15 cellular contexts compared by ENCODE assay signal in the genomic region with DNA sequence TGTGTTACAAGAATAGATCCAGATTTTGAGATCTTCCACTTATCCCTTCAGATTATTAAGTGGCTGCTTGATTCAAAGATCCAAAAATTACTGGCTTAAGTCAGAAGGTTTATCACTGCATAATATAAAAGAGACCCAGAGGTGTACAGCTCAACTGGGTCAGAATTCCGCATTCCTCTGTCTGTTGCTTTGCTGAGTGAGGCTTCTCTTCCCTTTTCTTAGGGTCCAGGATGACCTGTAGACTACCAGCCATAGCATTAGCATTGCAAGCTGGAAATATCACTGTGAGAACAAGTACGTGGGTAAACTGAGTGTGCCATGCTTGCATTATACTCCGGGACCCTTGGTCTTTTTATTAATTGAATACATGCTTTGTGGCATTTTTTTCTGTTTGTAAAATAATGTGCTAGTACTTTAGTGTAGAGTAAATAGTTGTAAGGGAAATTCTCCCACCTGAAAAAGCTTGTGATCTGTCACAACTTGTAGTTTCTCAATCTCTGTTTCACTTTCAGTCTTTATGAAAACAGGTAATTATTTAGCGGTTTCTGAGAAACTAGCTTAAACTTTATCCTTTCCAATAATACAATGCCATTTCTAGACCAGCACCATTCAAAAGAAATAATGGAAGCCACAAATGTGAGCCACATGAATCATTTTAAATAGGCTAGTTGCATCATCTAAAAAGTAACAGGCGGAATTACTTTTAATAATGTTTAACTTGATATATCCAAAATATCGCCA.
DNase-seq lines count a peak whose midpoint lies in the region; ATAC-seq and TF ChIP-seq lines count a peak whose summit lies in the region.
"Had no signal": no experiment of that assay in that cellular context is flagged by ENCODE, and none has a peak within 500 bp of the region (broad histone marks: within the 10 kb centered on the region; RNA-seq: fewer than 3 reads in every experiment).

No MANE protein-coding gene starts in this region.

- H3K36me3 ChIP-seq in trophoblast cell (ENCODE audit: control insufficient read depth in 1 of 2, insufficient read depth in 2 of 2, low read length in 2 of 2): no peaks in the 10 kb centered on the region
- H3K36me3 ChIP-seq: HAP-1, pancreas, Peyer's patch had no signal

- no peaks in the 10 kb centered on the region for H3K9me3 Mint-ChIP-seq in activated naive CD4-positive, alpha-beta T cell treated with anti-CD3 and anti-CD28 coated beads, Interleukin-2, amount 50 U/mL, for 24 hours
- no peaks in the 10 kb centered on the region for H3K9me3 Mint-ChIP-seq in activated CD8-positive, alpha-beta T cell treated with anti-CD3 and anti-CD28 coated beads for 36 hours
- no peaks in the 10 kb centered on the region for H3K9me3 Mint-ChIP-seq in stimulated activated naive CD8-positive, alpha-beta T cell treated with anti-CD3 and anti-CD28 coated beads, Interleukin-15, amount 100 ng/mL, for 72 hours
- H3K9me3 Mint-ChIP-seq: memory B cell had no signal

- peak; percentile 51 for ATAC-seq in HG02588 (IDR thresholded peaks at IDR 0.05; ENCODE audit: unreplicated experiment)
- peak; percentile 78 for ATAC-seq in activated CD8-positive, alpha-beta T cell treated with anti-CD3 and anti-CD28 coated beads for 36 hours
- peak; percentile 92 for ATAC-seq in stimulated activated naive CD8-positive, alpha-beta T cell treated with anti-CD3 and anti-CD28 coated beads, Interleukin-15, amount 100 ng/mL, for 72 hours
- no peak for ATAC-seq in HG03135 (IDR thresholded peaks at IDR 0.05; ENCODE audit: unreplicated experiment)

- DNase-seq in activated naive CD4-positive, alpha-beta T cell treated with Interleukin-2 at 50 U/mL for 16 hours: no peak
- no peak for DNase-seq in activated CD8-positive, alpha-beta T cell treated with anti-CD3 and anti-CD28 coated beads for 36 hours
- DNase-seq in stimulated activated naive CD8-positive, alpha-beta T cell treated with anti-CD3 and anti-CD28 coated beads, Interleukin-15, amount 100 ng/mL, for 72 hours: no peak
- no peak for DNase-seq in DMS153 (lab: John Stamatoyannopoulos, UW)
- DNase-seq in trophoblast cell: no peak
- DNase-seq: activated CD8-positive, alpha-beta memory T cell treated with anti-CD3 and anti-CD28 coated beads, Interleukin-2, amount 50 U/mL, for 4 hours; DMS79; pancreas; Peyer's patch; stimulated activated CD4-positive, alpha-beta T cell treated with anti-CD3 and anti-CD28 coated beads, Interleukin-15, amount 100 ng/mL, for 24 hours had no signal

- H3K79me1 ChIP-seq in trophoblast cell (ENCODE audit: low read length): no peaks in the 10 kb centered on the region

- no peak overlapping the region for H3K18ac ChIP-seq in trophoblast cell (ENCODE audit: low read length)

- H3K4me1 ChIP-seq in trophoblast cell (ENCODE audit: control insufficient read depth in 1 of 2, insufficient read depth in 2 of 2, low read length in 2 of 2): no peaks in the 10 kb centered on the region
- H3K4me1 ChIP-seq: pancreas, Peyer's patch had no signal

- no peak overlapping the region for H2AFZ ChIP-seq in trophoblast cell (ENCODE audit: insufficient read depth, low read length, poor library complexity)

- H2BK12ac ChIP-seq in trophoblast cell (ENCODE audit: low read length): no peak overlapping the region

- no peak overlapping the region for H4K12ac ChIP-seq in trophoblast cell (ENCODE audit: low read depth, low read length)

- no peaks in the 10 kb centered on the region for H3K27me3 ChIP-seq in trophoblast cell (ENCODE audit: insufficient read depth, low read length)
- H3K27me3 ChIP-seq: pancreas, Peyer's patch had no signal

- H3K27me3 Mint-ChIP-seq in activated naive CD4-positive, alpha-beta T cell treated with anti-CD3 and anti-CD28 coated beads, Interleukin-2, amount 50 U/mL, for 24 hours: no peaks in the 10 kb centered on the region
- H3K27me3 Mint-ChIP-seq in activated CD8-positive, alpha-beta T cell treated with anti-CD3 and anti-CD28 coated beads for 36 hours: no peaks in the 10 kb centered on the region
- no peaks in the 10 kb centered on the region for H3K27me3 Mint-ChIP-seq in stimulated activated naive CD8-positive, alpha-beta T cell treated with anti-CD3 and anti-CD28 coated beads, Interleukin-15, amount 100 ng/mL, for 72 hours
- H3K27me3 Mint-ChIP-seq: memory B cell had no signal

- intact Hi-C loops in activated CD8-positive, alpha-beta T cell treated with anti-CD3 and anti-CD28 coated beads for 36 hours (cut with micrococcal nuclease): loop anchor here (10.0 kb wide), 1 partner anchor 475 kb away; no protein-coding TSS in a partner anchor

- H2BK120ac ChIP-seq in trophoblast cell (ENCODE audit: insufficient read depth, low read length, poor library complexity): no peak overlapping the region

- H3K23ac ChIP-seq in trophoblast cell (ENCODE audit: low read length): no peak overlapping the region

- peaks cover 34% of the 10 kb centered on the region for H3K4me1 Mint-ChIP-seq in activated naive CD4-positive, alpha-beta T cell treated with anti-CD3 and anti-CD28 coated beads, Interleukin-2, amount 50 U/mL, for 24 hours
- H3K4me1 Mint-ChIP-seq in activated CD8-positive, alpha-beta T cell treated with anti-CD3 and anti-CD28 coated beads for 36 hours (ENCODE audit: low read depth): peaks cover 31% of the 10 kb centered on the region
- H3K4me1 Mint-ChIP-seq in stimulated activated naive CD8-positive, alpha-beta T cell treated with anti-CD3 and anti-CD28 coated beads, Interleukin-15, amount 100 ng/mL, for 72 hours: peaks cover 31% of the 10 kb centered on the region

- no peak overlapping the region for H3K27ac ChIP-seq in trophoblast cell (ENCODE audit: low read depth, low read length)
- H3K27ac ChIP-seq: pancreas, Peyer's patch had no signal

- H3K9ac ChIP-seq in trophoblast cell (ENCODE audit: low read length): no peak overlapping the region

- TF ChIP-seq CTCF in activated CD8-positive, alpha-beta T cell treated with anti-CD3 and anti-CD28 coated beads for 36 hours (IDR thresholded peaks at IDR 0.05): no peak

- no peak overlapping the region for H3K4ac ChIP-seq in trophoblast cell (ENCODE audit: low read depth, low read length)

- peak overlapping the region; percentile 86 for H3K27ac Mint-ChIP-seq in activated naive CD4-positive, alpha-beta T cell treated with anti-CD3 and anti-CD28 coated beads, Interleukin-2, amount 50 U/mL, for 24 hours
- peak overlapping the region; percentile 90 for H3K27ac Mint-ChIP-seq in activated CD8-positive, alpha-beta T cell treated with anti-CD3 and anti-CD28 coated beads for 36 hours
- peak overlapping the region; percentile 94 to 97 for H3K27ac Mint-ChIP-seq in stimulated activated naive CD8-positive, alpha-beta T cell treated with anti-CD3 and anti-CD28 coated beads, Interleukin-15, amount 100 ng/mL, for 72 hours
- H3K27ac Mint-ChIP-seq: memory B cell had no signal

- H3K36me3 Mint-ChIP-seq in activated naive CD4-positive, alpha-beta T cell treated with anti-CD3 and anti-CD28 coated beads, Interleukin-2, amount 50 U/mL, for 24 hours: no peaks in the 10 kb centered on the region
- peaks cover 7% of the 10 kb centered on the region for H3K36me3 Mint-ChIP-seq in activated CD8-positive, alpha-beta T cell treated with anti-CD3 and anti-CD28 coated beads for 36 hours (ENCODE audit: low read depth)

- H3K4me2 ChIP-seq in trophoblast cell (ENCODE audit: low read length): no peak overlapping the region

- H2AK5ac ChIP-seq in trophoblast cell (ENCODE audit: low read length): no peak overlapping the region

- H4K8ac ChIP-seq in trophoblast cell (ENCODE audit: low read depth, low read length): no peak overlapping the region

- no peak overlapping the region for H3K14ac ChIP-seq in trophoblast cell (ENCODE audit: low read length)

- peak overlapping the region; percentile 74 for H3K4me3 Mint-ChIP-seq in activated naive CD4-positive, alpha-beta T cell treated with anti-CD3 and anti-CD28 coated beads, Interleukin-2, amount 50 U/mL, for 24 hours
- H3K4me3 Mint-ChIP-seq in activated CD8-positive, alpha-beta T cell treated with anti-CD3 and anti-CD28 coated beads for 36 hours: peak overlapping the region; percentile 50
- peak overlapping the region; percentile 33 to 65 for H3K4me3 Mint-ChIP-seq in stimulated activated naive CD8-positive, alpha-beta T cell treated with anti-CD3 and anti-CD28 coated beads, Interleukin-15, amount 100 ng/mL, for 72 hours
- H3K4me3 Mint-ChIP-seq: memory B cell had no signal

- no peak overlapping the region for H3K4me3 ChIP-seq in trophoblast cell (ENCODE audit: low read depth, low read length)
- H3K4me3 ChIP-seq: HAP-1, pancreas, Peyer's patch had no signal

- no peaks in the 10 kb centered on the region for H3K79me2 ChIP-seq in trophoblast cell (ENCODE audit: control insufficient read depth, insufficient read depth, low read length, poor library complexity)

- no CpG with 5 or more reads among the region's 6 CpGs for WGBS in trophoblast cell (ENCODE audit: extremely low coverage, insufficient coverage, insufficient read length)

- CTCF ChIA-PET in activated CD8-positive, alpha-beta T cell treated with anti-CD3 and anti-CD28 coated beads for 36 hours (lab: Charles Lee): interaction anchor here (0.6 to 4.8 kb wide), 43 partner anchors 7 to 480 kb away, joined by 3 to 45 read pairs (median 5); no protein-coding TSS in a partner anchor

- POLR2A ChIA-PET in activated CD8-positive, alpha-beta T cell treated with anti-CD3 and anti-CD28 coated beads for 36 hours (lab: Charles Lee): interaction anchor here (0.5 to 1.8 kb wide), 10 partner anchors 11 to 648 kb away, joined by 3 to 6 read pairs (median 4); partner anchors contain the start of gene TNRC6C

- no peaks in the 10 kb centered on the region for H3K9me3 ChIP-seq in trophoblast cell (ENCODE audit: insufficient read depth, low read depth, low read length)
- H3K9me3 ChIP-seq: HAP-1, pancreas, Peyer's patch had no signal

- H4K91ac ChIP-seq in trophoblast cell (ENCODE audit: low read depth, low read length): no peak overlapping the region

- no peak overlapping the region for H2BK5ac ChIP-seq in trophoblast cell (ENCODE audit: low read depth, low read length, poor library complexity)
